Comparison of ENCODE assay signal across 22 cellular contexts in the genomic region with DNA sequence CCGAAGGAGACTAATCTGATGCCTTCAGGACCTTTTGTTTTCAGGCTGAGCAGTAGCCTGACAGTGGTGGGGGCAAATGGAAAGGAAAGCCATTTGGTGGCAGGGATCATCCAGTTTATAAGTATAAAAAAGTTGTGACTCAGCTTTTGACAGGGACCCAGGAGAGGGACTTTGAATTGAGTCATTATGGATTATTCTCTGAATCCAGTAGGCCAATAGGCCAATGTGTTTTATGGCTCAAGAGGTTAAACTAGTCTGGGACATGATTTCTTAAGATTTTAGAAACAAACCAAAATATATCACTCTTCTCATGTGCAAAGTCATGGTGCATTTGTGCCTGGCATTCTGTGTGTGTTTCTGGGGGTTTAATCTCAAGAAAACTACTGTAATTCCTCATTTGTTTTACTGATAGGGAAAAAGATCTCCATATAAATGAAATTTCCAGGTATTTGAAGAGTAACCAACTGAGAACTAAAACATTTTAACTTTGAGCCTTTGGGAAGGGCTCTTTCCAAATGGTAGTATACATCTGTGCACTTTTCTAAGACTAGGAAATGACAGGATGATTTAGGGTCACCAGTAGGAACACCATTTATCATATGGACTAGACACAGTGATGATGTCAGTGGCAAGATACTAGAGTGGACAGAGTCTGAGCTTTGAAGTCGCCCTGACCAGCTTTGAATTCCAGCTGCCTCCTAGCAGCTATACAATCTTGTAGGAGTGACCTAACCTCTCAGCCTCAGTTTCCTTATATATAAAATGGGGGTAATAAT. TPM values are rescaled to one million over a fixed set of nuclear protein-coding genes. Genes with fewer than 3 reads are reported as not detected.
A peak's percentile ranks its signal among the peaks of the same experiment; 100 is the strongest.
DNase-seq lines count a peak whose midpoint lies in the region; ATAC-seq, FAIRE-seq and TF ChIP-seq lines count a peak whose summit lies in the region.
"Had no signal": no experiment of that assay in that cellular context is flagged by ENCODE, and none has a peak within 500 bp of the region (broad histone marks: within the 10 kb centered on the region; RNA-seq: fewer than 3 reads in every experiment).

No MANE protein-coding gene starts in this region.

- H3K27me3 ChIP-seq in gastrocnemius medialis: no peaks in the 10 kb centered on the region
- H3K27me3 ChIP-seq: SJCRH30 had no signal

- TF ChIP-seq CTCF in gastrocnemius medialis (IDR thresholded peaks at IDR 0.05 in 4 of 5, conservative IDR thresholded peaks at IDR 0.05 in 1 of 5): no peak

- TF ChIP-seq POLR2A in gastrocnemius medialis (IDR thresholded peaks at IDR 0.05): no peak
- no peak for TF ChIP-seq POLR2A in GM12892 (IDR thresholded peaks at IDR 0.05; ENCODE audit: low read depth, low read length)

- in situ Hi-C loops in gastrocnemius medialis (cut with MboI; ENCODE audit: low sequenced_read_pairs in 4 of 4): loop anchor here in 3 of 4 donors (10.0 to 25.0 kb wide), 4 partner anchors 65 to 572 kb away; partner anchors contain the start of gene ROCK2 (in 1 of the 3)

- DNase-seq in EH (ENCODE audit: low read depth) (peak; percentile 62), M059J (ENCODE audit: low read depth) (peak; percentile 62), fibroblast of peridontal ligament (ENCODE audit: extremely low read depth) (peak; percentile 31), gastrocnemius medialis (no peak), GM12892 (ENCODE audit: insufficient read length) (no peak), GM19240 (ENCODE audit: insufficient read length, low spot score) (no peak)
- no peak for DNase-seq in activated CD4-positive, alpha-beta T cell treated with anti-CD3 and anti-CD28 coated beads for 48 hours
- DNase-seq in stimulated activated CD4-positive, alpha-beta T cell treated with anti-CD3 and anti-CD28 coated beads, Interleukin-15, amount 100 ng/mL, for 24 hours: no peak
- DNase-seq: ACHN; Calu3; CD4-positive, CD25-positive, alpha-beta regulatory T cell; DMS53; Kasumi-1; MV-4-11; NCI-H1417; NCI-H187 treated with DMSO at 0.1 percent for 48 hours; NCI-H446; NCI-H69; SJCRH30; SW 1271 had no signal

- no peak overlapping the region for H3K4me3 ChIP-seq in gastrocnemius medialis
- H3K4me3 ChIP-seq: GM23338, SJCRH30 had no signal

- intact Hi-C loops in gastrocnemius medialis (cut with DNase I; ENCODE audit: low total_unique reads): no loop called here

- H3K4me1 ChIP-seq in gastrocnemius medialis: peaks cover 26 to 42% of the 10 kb centered on the region in 2 donors

- peak overlapping the region in 2 of 4 donors; percentile 2 to 6 for H3K27ac ChIP-seq in gastrocnemius medialis
- H3K27ac ChIP-seq: RWPE1, SJCRH30 had no signal

- ATAC-seq in gastrocnemius medialis: peak; percentile 22 to 28
- ATAC-seq: GM23338 had no signal

- H3K36me3 ChIP-seq in gastrocnemius medialis: no peaks in the 10 kb centered on the region
- H3K36me3 ChIP-seq: SJCRH30 had no signal

- FAIRE-seq in GM12892 (lab: Jason Lieb, UNC): no peak

- no peaks in the 10 kb centered on the region for H3K9me3 ChIP-seq in gastrocnemius medialis
- H3K9me3 ChIP-seq: SJCRH30 had no signal

RNA-seq across cellular contexts. Expression of gene E2F6, which starts 56.6 kb away (rescaled TPM):
- total RNA-seq in M059J (2014; rRNA removed; shearing (Covaris generic)): 12.2 and 16.6 TPM in 2 replicates
- total RNA-seq in gastrocnemius medialis: 10 to 100 TPM; 29.4 to 46.1 (median 36.2) TPM
- polyA plus RNA-seq in GM12892 (2012; ENCODE audit: missing spikeins): 8.1 TPM

Comparison
In these comparisons a context has a peak if more than half of its experiments do, and no peak if none do; other contexts are left out.
1. DNase-seq: peak in EH (single experiment), M059J (single experiment) and fibroblast of peridontal ligament (single experiment); none in gastrocnemius medialis (0 of 2), activated CD4-positive, alpha-beta T cell treated with anti-CD3 and anti-CD28 coated beads for 48 hours (single experiment), stimulated activated CD4-positive, alpha-beta T cell treated with anti-CD3 and anti-CD28 coated beads, Interleukin-15, amount 100 ng/mL, for 24 hours (single experiment), GM12892 (single experiment) and GM19240 (single experiment).